Comparison of ENCODE assay signal across 9 cellular contexts in the genomic region with DNA sequence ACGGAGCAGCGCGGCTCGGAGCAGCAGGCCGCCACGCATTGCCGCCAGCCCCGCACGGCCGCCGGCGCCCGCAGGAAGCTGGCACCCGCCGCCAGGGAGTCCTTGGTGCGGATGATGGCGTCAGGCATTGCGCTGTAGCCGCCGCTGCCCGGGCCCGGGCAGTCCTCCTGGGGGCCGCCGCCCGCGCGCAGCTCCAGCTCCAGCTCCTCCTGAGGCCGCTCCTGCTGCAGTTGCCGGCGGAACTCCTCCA. TPM values are rescaled to one million over a fixed set of nuclear protein-coding genes. Genes with fewer than 3 reads are reported as not detected.
DNase-seq lines count a peak whose midpoint lies in the region; ATAC-seq and TF ChIP-seq lines count a peak whose summit lies in the region.
"Had no signal": no experiment of that assay in that cellular context is flagged by ENCODE, and none has a peak within 500 bp of the region (broad histone marks: within the 10 kb centered on the region; RNA-seq: fewer than 3 reads in every experiment).

No MANE protein-coding gene starts in this region.

- H3K27me3 ChIP-seq in CD4-positive, alpha-beta memory T cell (ENCODE audit: insufficient read depth, low read length), result no peaks in the 10 kb centered on the region
- H3K27me3 ChIP-seq in right cardiac atrium (ENCODE audit: control insufficient read depth, insufficient read depth), result no peaks in the 10 kb centered on the region

- WGBS in right cardiac atrium, result 0% methylated on average over 30 of the region's 30 CpGs

- CTCF ChIA-PET in CD4-positive, alpha-beta memory T cell (lab: Charles Lee; ENCODE audit: partially characterized antibody), result interaction anchor here (0.9 to 1.4 kb wide), 2 partner anchors 27 to 29 kb away, joined by 3 to 4 read pairs; no protein-coding TSS in a partner anchor
- CTCF ChIA-PET in T-cell (lab: Charles Lee), result no interaction called here

- H3K4me1 Mint-ChIP-seq in CD4-positive, alpha-beta memory T cell, result peaks cover 3 to 23% (median 10%) of the 10 kb centered on the region in 4 donors
- H3K4me1 Mint-ChIP-seq in T-cell (peaks cover 0 to 16% (median 12%) of the 10 kb centered on the region in 3 donors), endothelial cell (ENCODE audit: unreplicated experiment) (peaks cover 61% of the 10 kb centered on the region)
- peaks cover 6% of the 10 kb centered on the region for H3K4me1 Mint-ChIP-seq in stimulated activated effector memory CD8-positive, alpha-beta T cell treated with anti-CD3 and anti-CD28 coated beads, Interleukin-12 subunit alpha, Interleukin-12 subunit beta, amount 100 ng/mL, for 72 hours

- H3K36me3 ChIP-seq in CD4-positive, alpha-beta memory T cell (ENCODE audit: insufficient read depth, low read length), result no peaks in the 10 kb centered on the region

- intact Hi-C loops in CD4-positive, alpha-beta memory T cell (cut with micrococcal nuclease), result no loop called here
- intact Hi-C loops in right cardiac atrium (cut with DNase I), result no loop called here

- POLR2A ChIA-PET in CD4-positive, alpha-beta memory T cell (lab: Charles Lee; ENCODE audit: partially characterized antibody), result interaction anchor here (1.2 kb wide), 1 partner anchor 145 kb away, joined by 3 read pairs; the partner anchor contains the start of gene LATS1
- POLR2A ChIA-PET in T-cell (lab: Charles Lee), result no interaction called here

- H3K9me3 ChIP-seq in CD4-positive, alpha-beta memory T cell (ENCODE audit: control insufficient read depth in 1 of 2, low read length in 2 of 2), result no peaks in the 10 kb centered on the region
- H3K9me3 ChIP-seq in right cardiac atrium (ENCODE audit: control insufficient read depth, low read length), result no peaks in the 10 kb centered on the region

- H3K4me1 ChIP-seq in CD4-positive, alpha-beta memory T cell (ENCODE audit: insufficient read depth, low read length), result peaks cover 13% of the 10 kb centered on the region
- H3K4me1 ChIP-seq in right cardiac atrium (ENCODE audit: control insufficient read depth, insufficient read depth, low read length), result no peaks in the 10 kb centered on the region

- H3K27ac ChIP-seq in CD4-positive, alpha-beta memory T cell (ENCODE audit: low read depth, low read length), result peak overlapping the region; percentile 29
- H3K27ac ChIP-seq in right cardiac atrium (ENCODE audit: low read length), result peak overlapping the region; percentile 90

- peaks cover 0 to 5% of the 10 kb centered on the region in 2 donors for H3K27me3 Mint-ChIP-seq in CD4-positive, alpha-beta memory T cell
- peaks cover 5 to 8% of the 10 kb centered on the region in 2 donors for H3K27me3 Mint-ChIP-seq in T-cell
- H3K27me3 Mint-ChIP-seq in endothelial cell (ENCODE audit: unreplicated experiment), result peaks cover 14% of the 10 kb centered on the region

- TF ChIP-seq CTCF in endothelial cell (IDR thresholded peaks at IDR 0.05; ENCODE audit: unreplicated experiment), result no peak

- peak overlapping the region; percentile 20 to 73 for H3K4me3 ChIP-seq in CD4-positive, alpha-beta memory T cell (ENCODE audit: low read length in 2 of 2)
- H3K4me3 ChIP-seq in right cardiac atrium (ENCODE audit: low read length), result peak overlapping the region; percentile 77

- peak in 1 of 5 donors; percentile 44 for DNase-seq in CD4-positive, alpha-beta memory T cell
- DNase-seq in T-cell, result peak in 2 of 34 experiments; percentile 5 to 7
- no peak for DNase-seq in right cardiac atrium
- no peak for DNase-seq in stimulated activated effector memory CD8-positive, alpha-beta T cell treated with anti-CD3 and anti-CD28 coated beads, Interleukin-12 subunit alpha, Interleukin-12 subunit beta, amount 100 ng/mL, for 72 hours (ENCODE audit: low spot score in 2 of 2)
- no peak for DNase-seq in endothelial cell (ENCODE audit: low spot score)
- no peak for DNase-seq in foreskin melanocyte
- no peak for DNase-seq in NCI-H1436 (lab: John Stamatoyannopoulos, UW)

- peak; percentile 14 for ATAC-seq in GM21786 (IDR thresholded peaks at IDR 0.05; ENCODE audit: unreplicated experiment)
- peak; percentile 12 to 28 (median 24) for ATAC-seq in T-cell (replicated peaks in 1 of 4)
- ATAC-seq in right cardiac atrium, result no peak
- ATAC-seq in stimulated activated effector memory CD8-positive, alpha-beta T cell treated with anti-CD3 and anti-CD28 coated beads, Interleukin-12 subunit alpha, Interleukin-12 subunit beta, amount 100 ng/mL, for 72 hours, result peak; percentile 44

- H3K27ac Mint-ChIP-seq in CD4-positive, alpha-beta memory T cell, result no peak overlapping the region
- H3K27ac Mint-ChIP-seq in T-cell (no peak overlapping the region), endothelial cell (ENCODE audit: unreplicated experiment) (no peak overlapping the region)
- no peak overlapping the region for H3K27ac Mint-ChIP-seq in stimulated activated effector memory CD8-positive, alpha-beta T cell treated with anti-CD3 and anti-CD28 coated beads, Interleukin-12 subunit alpha, Interleukin-12 subunit beta, amount 100 ng/mL, for 72 hours

- H3K9me3 Mint-ChIP-seq in CD4-positive, alpha-beta memory T cell, result no peaks in the 10 kb centered on the region
- H3K9me3 Mint-ChIP-seq in T-cell (no peaks in the 10 kb centered on the region), endothelial cell (ENCODE audit: unreplicated experiment) (no peaks in the 10 kb centered on the region)
- H3K9me3 Mint-ChIP-seq in stimulated activated effector memory CD8-positive, alpha-beta T cell treated with anti-CD3 and anti-CD28 coated beads, Interleukin-12 subunit alpha, Interleukin-12 subunit beta, amount 100 ng/mL, for 72 hours, result no peaks in the 10 kb centered on the region
- H3K9me3 Mint-ChIP-seq: IgD-negative memory B cell had no signal

- peaks cover 0 to 2% of the 10 kb centered on the region in 2 donors for H3K36me3 Mint-ChIP-seq in CD4-positive, alpha-beta memory T cell
- H3K36me3 Mint-ChIP-seq in T-cell (no peaks in the 10 kb centered on the region), endothelial cell (ENCODE audit: low read depth, unreplicated experiment) (peaks cover 6% of the 10 kb centered on the region)
- no peaks in the 10 kb centered on the region for H3K36me3 Mint-ChIP-seq in stimulated activated effector memory CD8-positive, alpha-beta T cell treated with anti-CD3 and anti-CD28 coated beads, Interleukin-12 subunit alpha, Interleukin-12 subunit beta, amount 100 ng/mL, for 72 hours

- peak overlapping the region in 5 of 8 donors; percentile 42 to 82 (median 59) for H3K4me3 Mint-ChIP-seq in CD4-positive, alpha-beta memory T cell
- peak overlapping the region; percentile 31 to 66 (median 58) for H3K4me3 Mint-ChIP-seq in T-cell
- peak overlapping the region; percentile 65 for H3K4me3 Mint-ChIP-seq in stimulated activated effector memory CD8-positive, alpha-beta T cell treated with anti-CD3 and anti-CD28 coated beads, Interleukin-12 subunit alpha, Interleukin-12 subunit beta, amount 100 ng/mL, for 72 hours
- no peak overlapping the region for H3K4me3 Mint-ChIP-seq in endothelial cell (ENCODE audit: unreplicated experiment)

RNA-seq across cellular contexts. Expression of gene LRP11, which starts 0.6 kb away (rescaled TPM):
- total RNA-seq in CD4-positive, alpha-beta memory T cell, result 1 to 10 TPM; 3.6 to 5.6 TPM
- polyA plus RNA-seq in CD4-positive, alpha-beta memory T cell, result 1 to 10 TPM; 1.2 to 2.3 TPM
- total RNA-seq in T-cell (1 to 10 TPM in 4 of 5 donors, not detected in 1; 2.1 to 4.3 (median 2.7) TPM), right cardiac atrium (10 to 100 TPM; 16.8 to 36.6 (median 23.5) TPM), endothelial cell (ENCODE audit: unreplicated experiment) (51.7 TPM)
- polyA plus RNA-seq in right cardiac atrium, result 11.5 TPM

RNA-seq across cellular contexts. Expression of gene RAET1E, which starts 34.4 kb away (rescaled TPM):
- not detected for total RNA-seq in CD4-positive, alpha-beta memory T cell
- not detected for polyA plus RNA-seq in CD4-positive, alpha-beta memory T cell
- not detected for total RNA-seq in T-cell
- under 1 TPM; 0.17 to 0.45 (median 0.39) TPM for total RNA-seq in right cardiac atrium
- polyA plus RNA-seq in right cardiac atrium, result 0.41 TPM
- 0.28 TPM for total RNA-seq in endothelial cell (ENCODE audit: unreplicated experiment)
- polyA plus RNA-seq: IgD-negative memory B cell had no signal

RNA-seq across cellular contexts. Expression of gene RAET1G, which starts 59.4 kb away (rescaled TPM):
- not detected for total RNA-seq in CD4-positive, alpha-beta memory T cell
- not detected for polyA plus RNA-seq in CD4-positive, alpha-beta memory T cell
- total RNA-seq in T-cell (not detected), right cardiac atrium (under 1 TPM in 1 of 4 donors, not detected in 3; 0.43 TPM), endothelial cell (ENCODE audit: unreplicated experiment) (3.8 TPM)
- 0.20 TPM for polyA plus RNA-seq in right cardiac atrium
- polyA plus RNA-seq: IgD-negative memory B cell had no signal

Comparison
In these comparisons a context has a peak if more than half of its experiments do, and no peak if none do; other contexts are left out.
1. ATAC-seq: peak in GM21786 (single experiment), T-cell (4 of 4) and stimulated activated effector memory CD8-positive, alpha-beta T cell treated with anti-CD3 and anti-CD28 coated beads, Interleukin-12 subunit alpha, Interleukin-12 subunit beta, amount 100 ng/mL, for 72 hours (single experiment); none in right cardiac atrium (0 of 2).